In genomic region chr2:196365132-196365531, GRCh38 we compare ENCODE assay signal across 17 cellular contexts.
DNase-seq lines count a peak whose midpoint lies in the region; ATAC-seq and TF ChIP-seq lines count a peak whose summit lies in the region.
"Had no signal": no experiment of that assay in that cellular context is flagged by ENCODE, and none has a peak within 500 bp of the region (broad histone marks: within the 10 kb centered on the region; RNA-seq: fewer than 3 reads in every experiment).

No MANE protein-coding gene starts in this region.

- no peaks in the 10 kb centered on the region for H3K27me3 ChIP-seq in heart left ventricle
- H3K27me3 ChIP-seq in neural progenitor cell = no peaks in the 10 kb centered on the region

- no peak overlapping the region for H3K9ac ChIP-seq in neural progenitor cell

- H3K9me3 Mint-ChIP-seq in endothelial cell (ENCODE audit: unreplicated experiment) (peaks cover 6% of the 10 kb centered on the region), neural progenitor cell (peaks cover 11% of the 10 kb centered on the region)

- no peaks in the 10 kb centered on the region for H3F3A ChIP-seq in neural progenitor cell (ENCODE audit: low read depth)

- H3K4me3 Mint-ChIP-seq in endothelial cell (ENCODE audit: unreplicated experiment) (no peak overlapping the region), neural progenitor cell (no peak overlapping the region)
- H3K4me3 Mint-ChIP-seq: B cell; CD4-positive, alpha-beta T cell had no signal

- H3K9me3 ChIP-seq in heart left ventricle (peaks cover 0 to 15% (median 7%) of the 10 kb centered on the region in 12 donors), neural progenitor cell (ENCODE audit: low read depth) (no peaks in the 10 kb centered on the region)
- H3K9me3 ChIP-seq: HAP-1 had no signal

- in situ Hi-C loops in GM13977 (cut with MboI; ENCODE audit: low pct_unique_long_range_greater_than_20kb, low sequenced_read_pairs, unreplicated experiment) = no loop called here

- H3K27me3 Mint-ChIP-seq in endothelial cell (ENCODE audit: unreplicated experiment) (peaks cover 5% of the 10 kb centered on the region), neural progenitor cell (ENCODE audit: insufficient read depth, low read depth) (no peaks in the 10 kb centered on the region)
- H3K27me3 Mint-ChIP-seq: CD4-positive, alpha-beta T cell had no signal

- H3K79me2 ChIP-seq in neural progenitor cell (ENCODE audit: low read depth) = no peaks in the 10 kb centered on the region

- H3K4me1 Mint-ChIP-seq in endothelial cell (ENCODE audit: unreplicated experiment) = peaks cover 53% of the 10 kb centered on the region
- H3K4me1 Mint-ChIP-seq in neural progenitor cell = no peaks in the 10 kb centered on the region
- H3K4me1 Mint-ChIP-seq: B cell had no signal

- 69 to 79% (median 74%) methylated on average over 2 of the region's 2 CpGs for WGBS in heart left ventricle, 4 donors

- H3K4me3 ChIP-seq in heart left ventricle (no peak overlapping the region), neural progenitor cell (no peak overlapping the region)
- H3K4me3 ChIP-seq: GM12878, HAP-1 had no signal

- no peak overlapping the region for H2AFZ ChIP-seq in neural progenitor cell (replicated peaks)

- no peak for TF ChIP-seq POLR2A in heart left ventricle (IDR thresholded peaks at IDR 0.05)

- intact Hi-C loops in heart left ventricle (cut with DNase I) (loop anchor here in 1 of 10 donors (10.0 kb wide), 1 partner anchor 70 kb away; no protein-coding TSS in a partner anchor), cardiac septum (cut with DNase I) (no loop called here)

- H3K27ac Mint-ChIP-seq in endothelial cell (ENCODE audit: unreplicated experiment) (peak overlapping the region; percentile 95), neural progenitor cell (no peak overlapping the region)
- H3K27ac Mint-ChIP-seq: B cell; CD4-positive, alpha-beta T cell had no signal

- ATAC-seq in heart left ventricle (no peak), HG03175 (IDR thresholded peaks at IDR 0.05; ENCODE audit: unreplicated experiment) (no peak)
- ATAC-seq: GM12878, HepG2 had no signal

- H3K4me2 ChIP-seq in neural progenitor cell = no peak overlapping the region

- peak overlapping the region in 7 of 12 donors; percentile 6 to 47 (median 15) for H3K27ac ChIP-seq in heart left ventricle
- no peak overlapping the region for H3K27ac ChIP-seq in neural progenitor cell

- DNase-seq in heart left ventricle (no peak), cardiac septum (ENCODE audit: low spot score) (no peak), endothelial cell (ENCODE audit: low spot score) (no peak), lung microvascular endothelial cell (ENCODE audit: low read depth in 2 of 2) (peak; percentile 60 to 84), GM13977 (ENCODE audit: low spot score) (no peak), neural progenitor cell (ENCODE audit: low spot score) (no peak)
- DNase-seq: 8988T; ACHN; C1 segment of cervical spinal cord; Calu3; CD4-positive, alpha-beta T cell; DMS 273 treated with DMSO at 0.1 percent for 48 hours had no signal

- peaks cover 0 to 33% (median 11%) of the 10 kb centered on the region in 12 donors for H3K4me1 ChIP-seq in heart left ventricle
- H3K4me1 ChIP-seq in neural progenitor cell = no peaks in the 10 kb centered on the region
- H3K4me1 ChIP-seq: HAP-1 had no signal

- H3K36me3 Mint-ChIP-seq in endothelial cell (ENCODE audit: low read depth, unreplicated experiment) = no peaks in the 10 kb centered on the region
- no peaks in the 10 kb centered on the region for H3K36me3 Mint-ChIP-seq in neural progenitor cell

- no peaks in the 10 kb centered on the region for H4K20me1 ChIP-seq in neural progenitor cell (ENCODE audit: low read depth)

- no peak for TF ChIP-seq CTCF in heart left ventricle (IDR thresholded peaks at IDR 0.05)
- no peak for TF ChIP-seq CTCF in endothelial cell (IDR thresholded peaks at IDR 0.05; ENCODE audit: unreplicated experiment)
- TF ChIP-seq CTCF in GM13977 (IDR thresholded peaks at IDR 0.05; ENCODE audit: extremely low read depth, insufficient read depth, missing control alignments) = no peak
- no peak for TF ChIP-seq CTCF in neural progenitor cell (IDR thresholded peaks at IDR 0.05)

- H3K36me3 ChIP-seq in heart left ventricle (no peaks in the 10 kb centered on the region), neural progenitor cell (no peaks in the 10 kb centered on the region)
- H3K36me3 ChIP-seq: HAP-1 had no signal

Comparison
In these comparisons a context has a peak if more than half of its experiments do, and no peak if none do; other contexts are left out.
1. DNase-seq: peak in lung microvascular endothelial cell (2 of 2); none in heart left ventricle (0 of 5), cardiac septum (single experiment), endothelial cell (single experiment), GM13977 (single experiment) and neural progenitor cell (single experiment).